9 cellular contexts compared by ENCODE assay signal in the genomic region with DNA sequence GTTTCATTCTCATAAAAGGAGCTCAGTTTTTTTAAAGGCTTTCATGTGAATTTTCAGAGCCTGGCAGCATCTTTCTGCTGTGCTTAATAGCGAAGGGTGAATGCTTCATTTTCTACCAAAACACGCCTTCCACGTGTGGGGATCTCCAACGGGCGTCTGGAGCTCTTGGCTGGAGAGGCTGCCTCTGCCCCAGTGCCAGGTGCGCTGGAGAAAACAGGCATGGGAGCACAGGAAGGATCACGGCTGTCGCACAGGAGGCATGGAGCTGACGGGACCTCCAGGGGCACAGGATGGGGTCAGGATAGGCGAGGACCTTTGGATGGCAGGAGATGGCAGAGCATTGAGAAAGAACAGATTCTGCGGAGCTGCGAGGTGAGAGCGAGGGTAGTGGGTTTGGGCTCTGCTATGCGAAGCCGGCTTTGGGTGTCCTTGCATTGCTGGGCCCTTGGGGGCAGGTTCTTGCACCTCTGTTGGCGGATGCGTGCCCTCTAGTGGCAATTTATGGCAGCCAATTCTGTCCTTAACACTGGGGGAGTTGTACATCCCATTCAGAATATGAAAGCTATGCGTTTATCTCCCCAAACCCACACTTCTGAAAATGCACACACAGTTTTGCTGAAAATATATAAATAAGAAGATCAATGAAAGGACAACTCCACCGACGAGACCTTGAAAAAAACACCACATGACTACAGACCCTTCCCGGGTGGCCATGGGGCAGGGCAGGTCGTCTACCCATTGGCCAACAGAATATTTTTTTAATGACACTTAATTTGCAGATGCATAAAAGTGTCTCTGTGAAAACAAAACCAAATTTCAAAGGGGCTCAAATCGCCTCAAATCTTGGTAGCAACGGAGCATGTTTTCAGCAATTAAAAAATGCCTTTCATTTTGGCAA.
DNase-seq lines count a peak whose midpoint lies in the region; ATAC-seq and TF ChIP-seq lines count a peak whose summit lies in the region.
"Had no signal": no experiment of that assay in that cellular context is flagged by ENCODE, and none has a peak within 500 bp of the region (broad histone marks: within the 10 kb centered on the region; RNA-seq: fewer than 3 reads in every experiment).

No MANE protein-coding gene starts in this region.

- peaks cover 3% of the 10 kb centered on the region; the same call in 1 of the 2 replicates for H3K27me3 ChIP-seq in HUES64 (ENCODE audit: insufficient read depth, low read length)
- H3K27me3 ChIP-seq: BLaER1 treated with 17β-estradiol and CSF1 and Interleukin-3, amounts not matched to agents 10 nM and 100 nM had no signal

- DNase-seq in NCI-H1694 (lab: John Stamatoyannopoulos, UW) (peak; percentile 0), NCI-H1694 treated with DMSO at 0.1 percent for 48 hours (lab: John Stamatoyannopoulos, UW) (no peak), RPMI8226 (peak; percentile 82), cardiac fibroblast (ENCODE audit: low read depth in 2 of 2) (peak; percentile 64 to 71), lung microvascular endothelial cell (ENCODE audit: low read depth in 2 of 2) (peak; percentile 61 to 76), GF-D8 (lab: John Stamatoyannopoulos, UW) (no peak)

- H3K4me1 ChIP-seq in HUES64 (ENCODE audit: insufficient read depth, low read length) = no peaks in the 10 kb centered on the region
- H3K4me1 ChIP-seq: BLaER1 treated with 17β-estradiol and CSF1 and Interleukin-3, amounts not matched to agents 10 nM and 100 nM had no signal

- H3K36me3 ChIP-seq in HUES64 (ENCODE audit: insufficient read depth, low read length) = no peaks in the 10 kb centered on the region
- H3K36me3 ChIP-seq: BLaER1 treated with 17β-estradiol and CSF1 and Interleukin-3, amounts not matched to agents 10 nM and 100 nM had no signal

- H3K9ac ChIP-seq in HUES64 (ENCODE audit: low read depth, low read length) = no peak overlapping the region
- H3K9ac ChIP-seq: BLaER1 treated with 17β-estradiol and CSF1 and Interleukin-3, amounts not matched to agents 10 nM and 100 nM had no signal

- peak; percentile 65 for ATAC-seq in GM21367 (IDR thresholded peaks at IDR 0.05; ENCODE audit: unreplicated experiment)

- peak overlapping the region; percentile 1; the same call in 1 of the 2 replicates for H3K4me3 ChIP-seq in HUES64 (ENCODE audit: low read length)
- H3K4me3 ChIP-seq in cardiac fibroblast (replicated peaks in 1 of 2; ENCODE audit: low read depth in 2 of 2, low read length in 2 of 2) = no peak overlapping the region
- H3K4me3 ChIP-seq: BLaER1 treated with 17β-estradiol and CSF1 and Interleukin-3, amounts not matched to agents 10 nM and 100 nM had no signal

- 62% methylated on average over 24 of the region's 24 CpGs for WGBS in HUES64

- peak; percentile 74 for TF ChIP-seq CTCF in cardiac fibroblast (IDR thresholded peaks at IDR 0.05; ENCODE audit: low read depth, low read length)

- no peaks in the 10 kb centered on the region for H3K9me3 ChIP-seq in HUES64 (ENCODE audit: insufficient read depth, low read depth, low read length)
- H3K9me3 ChIP-seq: BLaER1 treated with 17β-estradiol and CSF1 and Interleukin-3, amounts not matched to agents 10 nM and 100 nM had no signal

- no peak overlapping the region for H3K27ac ChIP-seq in HUES64 (ENCODE audit: low read depth, low read length)
- H3K27ac ChIP-seq: BLaER1 treated with 17β-estradiol and CSF1 and Interleukin-3, amounts not matched to agents 10 nM and 100 nM had no signal

Comparison
In these comparisons a context has a peak if more than half of its experiments do, and no peak if none do; other contexts are left out.
1. DNase-seq: peak in NCI-H1694 (single experiment), RPMI8226 (single experiment), cardiac fibroblast (2 of 2) and lung microvascular endothelial cell (2 of 2); none in NCI-H1694 treated with DMSO at 0.1 percent for 48 hours (single experiment) and GF-D8 (single experiment).